9 cellular contexts compared by ENCODE assay signal in the genomic region with DNA sequence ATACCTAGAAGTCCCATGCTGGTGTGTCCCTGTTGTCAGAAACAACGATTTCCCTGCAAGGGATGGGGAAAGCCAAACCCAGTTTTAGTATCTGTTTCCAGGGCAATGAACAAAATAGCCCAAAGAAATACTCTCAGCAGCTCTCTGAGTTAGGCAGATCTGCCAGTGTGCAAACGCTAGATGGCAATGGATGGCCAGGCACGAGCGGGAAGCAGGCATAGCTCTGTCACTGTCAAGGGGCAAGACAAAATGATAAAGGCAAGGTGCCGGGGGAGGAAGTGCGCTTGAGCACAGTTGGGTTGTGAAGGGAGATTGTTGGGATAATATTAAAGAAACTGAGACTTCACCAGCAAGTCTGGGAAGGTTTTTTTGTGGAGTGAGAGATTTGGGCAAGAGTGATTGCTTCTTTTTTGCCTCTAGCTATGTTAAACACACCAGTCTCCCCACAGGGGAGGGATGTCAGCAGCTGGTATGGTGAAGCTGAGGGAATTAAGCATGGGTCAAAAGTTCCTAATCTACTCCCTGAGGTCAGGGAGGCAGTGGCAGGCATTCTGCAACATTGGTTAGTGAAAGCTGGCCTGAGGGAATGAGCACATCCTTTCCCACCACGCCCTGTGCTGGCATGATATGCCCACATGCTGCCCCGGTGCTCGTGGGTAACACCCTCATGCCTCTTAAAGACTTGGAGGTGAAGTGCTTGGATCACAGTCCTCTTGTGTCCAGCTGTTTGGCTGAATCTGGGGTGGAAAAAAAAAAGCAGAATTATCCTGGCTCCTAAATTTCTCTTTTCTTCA.
DNase-seq lines count a peak whose midpoint lies in the region; ATAC-seq, FAIRE-seq and TF ChIP-seq lines count a peak whose summit lies in the region.
"Had no signal": no experiment of that assay in that cellular context is flagged by ENCODE, and none has a peak within 500 bp of the region (broad histone marks: within the 10 kb centered on the region; RNA-seq: fewer than 3 reads in every experiment).

No MANE protein-coding gene starts in this region.

- intact Hi-C loops in head of caudate nucleus (cut with DNase I) (no loop called here), left colon (cut with DNase I, micrococcal nuclease) (no loop called here)

- DNase-seq in DMS 273 (lab: John Stamatoyannopoulos, UW; ENCODE audit: unreplicated experiment) (peak; percentile 37), DMS 273 treated with DMSO at 0.1 percent for 48 hours (lab: John Stamatoyannopoulos, UW) (no peak), SHP77 (lab: John Stamatoyannopoulos, UW) (peak; percentile 16 to 17), head of caudate nucleus (peak; percentile 28 to 90 (median 71)), left colon (no peak), D721Med (ENCODE audit: insufficient read length, low spot score) (no peak), GM19240 (ENCODE audit: insufficient read length, low spot score) (no peak)

- no peak for TF ChIP-seq CTCF in D721Med (IDR thresholded peaks at IDR 0.05; ENCODE audit: insufficient read depth, missing control alignments)

- FAIRE-seq in D721Med (lab: Jason Lieb, UNC): no peak
- FAIRE-seq: A204.1 had no signal

- ATAC-seq in HG03025 (IDR thresholded peaks at IDR 0.05; ENCODE audit: low FRiP score, unreplicated experiment): peak; percentile 55
- no peak for ATAC-seq in left colon

Comparison
In these comparisons a context has a peak if more than half of its experiments do, and no peak if none do; other contexts are left out.
1. DNase-seq: peak in DMS 273 (single experiment), SHP77 (2 of 2) and head of caudate nucleus (42 of 42); none in DMS 273 treated with DMSO at 0.1 percent for 48 hours (single experiment), left colon (0 of 2), D721Med (single experiment) and GM19240 (single experiment).